9 cellular contexts compared by ENCODE assay signal in genomic region chr10:63166742-63167258, GRCh38. TPM values are rescaled to one million over a fixed set of nuclear protein-coding genes. Genes with fewer than 3 reads are reported as not detected.
DNase-seq lines count a peak whose midpoint lies in the region; ATAC-seq and TF ChIP-seq lines count a peak whose summit lies in the region.
"Had no signal": no experiment of that assay in that cellular context is flagged by ENCODE, and none has a peak within 500 bp of the region (broad histone marks: within the 10 kb centered on the region; RNA-seq: fewer than 3 reads in every experiment).

No MANE protein-coding gene starts in this region.

- no peaks in the 10 kb centered on the region for H3K9me3 ChIP-seq in T-helper 17 cell (ENCODE audit: control insufficient read depth, low read length, poor library complexity, severe bottlenecking)
- H3K9me3 ChIP-seq: BLaER1 had no signal

- peak; percentile 89 for TF ChIP-seq CTCF in fibroblast of the aortic adventitia (IDR thresholded peaks at IDR 0.05; ENCODE audit: insufficient read depth, low read length)
- peak; percentile 82 for TF ChIP-seq CTCF in neural crest cell (conservative IDR thresholded peaks at IDR 0.05)

- H3K4me3 ChIP-seq in fibroblast of the aortic adventitia (ENCODE audit: low read depth, low read length), result no peak overlapping the region
- H3K4me3 ChIP-seq: BLaER1 had no signal

- H3K36me3 Mint-ChIP-seq in T-helper 17 cell (ENCODE audit: low read depth), result peaks cover 2% of the 10 kb centered on the region
- H3K36me3 Mint-ChIP-seq in neural crest cell (ENCODE audit: low read depth), result peaks cover 9% of the 10 kb centered on the region

- H3K4me3 Mint-ChIP-seq in T-helper 17 cell, result no peak overlapping the region
- H3K4me3 Mint-ChIP-seq in neural crest cell, result no peak overlapping the region

- DNase-seq in NCI-H1436 (lab: John Stamatoyannopoulos, UW) (peak; percentile 53), NCI-H1436 treated with DMSO at 0.1 percent for 48 hours (lab: John Stamatoyannopoulos, UW) (no peak), NCI-H1105 treated with DMSO at 0.1 percent for 48 hours (lab: John Stamatoyannopoulos, UW) (peak; percentile 50), T-helper 17 cell (no peak), fibroblast of the aortic adventitia (ENCODE audit: low read depth) (peak; percentile 91), neural crest cell (ENCODE audit: low read depth, low spot score) (peak; percentile 20)

- H3K27ac Mint-ChIP-seq in T-helper 17 cell, result no peak overlapping the region
- no peak overlapping the region for H3K27ac Mint-ChIP-seq in neural crest cell (ENCODE audit: unreplicated experiment)

- no peaks in the 10 kb centered on the region for H3K27me3 Mint-ChIP-seq in T-helper 17 cell
- H3K27me3 Mint-ChIP-seq in neural crest cell (ENCODE audit: low read depth), result no peaks in the 10 kb centered on the region

- ATAC-seq in GM21825 (IDR thresholded peaks at IDR 0.05; ENCODE audit: unreplicated experiment) (peak; percentile 60), T-helper 17 cell (peak; percentile 71), HG03520 (IDR thresholded peaks at IDR 0.05; ENCODE audit: unreplicated experiment) (no peak)

- peaks cover 6% of the 10 kb centered on the region for H3K4me1 Mint-ChIP-seq in T-helper 17 cell
- H3K4me1 Mint-ChIP-seq in neural crest cell, result peaks cover 12% of the 10 kb centered on the region

- H3K9me3 Mint-ChIP-seq in neural crest cell, result no peaks in the 10 kb centered on the region

RNA-seq across cellular contexts. Expression of gene NRBF2, which starts 33.7 kb away (rescaled TPM):
- total RNA-seq in T-helper 17 cell (10 to 100 TPM; 22.2 to 30.7 TPM), fibroblast of the aortic adventitia (ENCODE audit: low replicate concordance) (16.6 and 26.6 TPM in 2 replicates), neural crest cell (19.3 and 21.4 TPM in 2 replicates)

Comparison
In these comparisons a context has a peak if more than half of its experiments do, and no peak if none do; other contexts are left out.
1. DNase-seq: peak in NCI-H1436 (single experiment), NCI-H1105 treated with DMSO at 0.1 percent for 48 hours (single experiment), fibroblast of the aortic adventitia (single experiment) and neural crest cell (single experiment); none in NCI-H1436 treated with DMSO at 0.1 percent for 48 hours (single experiment) and T-helper 17 cell (0 of 3).